10 cellular contexts compared by ENCODE assay signal in the genomic region with DNA sequence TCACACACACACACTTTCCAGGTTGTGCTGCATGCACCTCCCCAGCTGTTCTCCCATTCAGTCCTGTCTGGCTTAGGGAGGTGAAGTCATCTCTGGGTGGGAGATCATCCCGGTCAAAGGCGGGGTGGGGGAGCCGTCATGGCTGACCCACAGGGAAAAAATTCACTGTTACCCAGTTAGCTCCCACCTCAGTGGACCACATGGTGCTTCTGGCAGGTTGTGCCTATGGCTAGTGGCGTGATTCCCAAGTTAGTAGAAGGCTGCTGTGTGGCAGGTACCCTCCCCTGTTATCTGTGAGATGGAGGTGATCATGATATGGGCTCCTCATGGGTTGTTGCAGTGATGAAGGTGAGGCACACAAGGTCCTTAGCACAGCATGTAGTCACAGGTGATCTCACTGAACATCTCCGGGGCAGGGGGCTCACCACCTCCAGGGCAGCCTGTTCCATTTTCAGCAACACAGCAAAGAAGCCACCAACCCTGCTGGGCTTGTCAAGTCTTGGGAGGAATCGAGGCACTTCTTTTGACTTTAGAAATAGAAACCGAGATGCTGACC.
DNase-seq lines count a peak whose midpoint lies in the region; ATAC-seq, FAIRE-seq and TF ChIP-seq lines count a peak whose summit lies in the region.
"Had no signal": no experiment of that assay in that cellular context is flagged by ENCODE, and none has a peak within 500 bp of the region (broad histone marks: within the 10 kb centered on the region; RNA-seq: fewer than 3 reads in every experiment).

No MANE protein-coding gene starts in this region.

- WGBS in esophagus muscularis mucosa = 47% methylated on average over 6 of the region's 7 CpGs
- 24 to 43% (median 37%) methylated on average over 7 of the region's 7 CpGs for WGBS in small intestine, 3 donors

- FAIRE-seq in small intestine (lab: Jason Lieb, UNC) = no peak

- no peak for TF ChIP-seq CTCF in HL-60 (IDR thresholded peaks at IDR 0.05; ENCODE audit: insufficient read depth, low read length)
- no peak for TF ChIP-seq CTCF in esophagus muscularis mucosa (IDR thresholded peaks at IDR 0.05)

- H3K4me3 ChIP-seq in CD4-positive, CD25-positive, alpha-beta regulatory T cell (ENCODE audit: low read depth, low read length) = peak overlapping the region; percentile 76
- H3K4me3 ChIP-seq in HL-60 (replicated peaks; ENCODE audit: insufficient read depth, low read length) (no peak overlapping the region), esophagus muscularis mucosa (no peak overlapping the region), small intestine (ENCODE audit: low read depth in 1 of 2, low read length in 2 of 2) (no peak overlapping the region)
- H3K4me3 ChIP-seq: esophagus squamous epithelium had no signal

- peaks cover 52% of the 10 kb centered on the region for H3K4me1 ChIP-seq in CD4-positive, CD25-positive, alpha-beta regulatory T cell (ENCODE audit: control insufficient read depth, insufficient read depth, low read length, poor library complexity, severe bottlenecking)
- H3K4me1 ChIP-seq in esophagus muscularis mucosa (peaks cover 23 to 31% (median 26%) of the 10 kb centered on the region in 4 donors), small intestine (ENCODE audit: control insufficient read depth in 2 of 2, insufficient read depth in 1 of 2, low read depth in 1 of 2, low read length in 1 of 2) (peaks cover 0 to 5% of the 10 kb centered on the region in 2 donors)

- no peak for TF ChIP-seq POLR2A in esophagus muscularis mucosa (IDR thresholded peaks at IDR 0.05; ENCODE audit: low read depth)

- no peaks in the 10 kb centered on the region for H3K9me3 ChIP-seq in CD4-positive, CD25-positive, alpha-beta regulatory T cell (ENCODE audit: control insufficient read depth in 2 of 2, low read length in 2 of 2)
- H3K9me3 ChIP-seq in esophagus muscularis mucosa (no peaks in the 10 kb centered on the region), small intestine (ENCODE audit: control insufficient read depth, low read depth) (no peaks in the 10 kb centered on the region)
- H3K9me3 ChIP-seq: esophagus squamous epithelium had no signal

- no peaks in the 10 kb centered on the region for H3K36me3 Mint-ChIP-seq in CD4-positive, CD25-positive, alpha-beta regulatory T cell

- peak in 1 of 2 donors; percentile 18 for ATAC-seq in CD4-positive, CD25-positive, alpha-beta regulatory T cell (ENCODE audit: low read depth in 2 of 2)
- ATAC-seq in GM19452 (IDR thresholded peaks at IDR 0.05; ENCODE audit: unreplicated experiment) = peak; percentile 10
- no peak for ATAC-seq in GM19023 (IDR thresholded peaks at IDR 0.05; ENCODE audit: unreplicated experiment)

- peak overlapping the region; percentile 84 to 95 (median 86) for H3K27ac Mint-ChIP-seq in CD4-positive, CD25-positive, alpha-beta regulatory T cell

- peaks cover 13 to 56% (median 50%) of the 10 kb centered on the region in 4 donors for H3K4me1 Mint-ChIP-seq in CD4-positive, CD25-positive, alpha-beta regulatory T cell

- peak overlapping the region; percentile 66 for H3K27ac ChIP-seq in CD4-positive, CD25-positive, alpha-beta regulatory T cell (ENCODE audit: insufficient read depth, low read length, poor library complexity, severe bottlenecking)
- H3K27ac ChIP-seq in HL-60 (replicated peaks) (peak overlapping the region; percentile 5; the same call in 1 of the 2 replicates), esophagus muscularis mucosa (replicated peaks in 1 of 4) (no peak overlapping the region), small intestine (ENCODE audit: low read depth in 1 of 2, low read length in 1 of 2) (peak overlapping the region in 1 of 2 donors; percentile 66)
- H3K27ac ChIP-seq: esophagus squamous epithelium had no signal

- H3K9me3 Mint-ChIP-seq in CD4-positive, CD25-positive, alpha-beta regulatory T cell = no peaks in the 10 kb centered on the region

- H3K27me3 Mint-ChIP-seq in CD4-positive, CD25-positive, alpha-beta regulatory T cell = no peaks in the 10 kb centered on the region

- DNase-seq in CD4-positive, CD25-positive, alpha-beta regulatory T cell = peak in 1 of 3 donors; percentile 6
- DNase-seq in HL-60 (ENCODE audit: low read depth in 1 of 2, low spot score in 1 of 2) = no peak
- DNase-seq in esophagus muscularis mucosa (ENCODE audit: extremely low spot score) = peak; percentile 60
- DNase-seq in AG08396 (ENCODE audit: low spot score) = no peak
- no peak for DNase-seq in small intestine
- no peak for DNase-seq in GF-D8 (lab: John Stamatoyannopoulos, UW)
- DNase-seq: esophagus squamous epithelium, NCI-H524 had no signal

- no peaks in the 10 kb centered on the region for H3K27me3 ChIP-seq in CD4-positive, CD25-positive, alpha-beta regulatory T cell (ENCODE audit: control insufficient read depth, insufficient read depth, low read length)
- no peaks in the 10 kb centered on the region for H3K27me3 ChIP-seq in HL-60 (ENCODE audit: insufficient read depth, poor library complexity, severe bottlenecking)
- peaks cover 0 to 35% (median 0%) of the 10 kb centered on the region in 4 donors for H3K27me3 ChIP-seq in esophagus muscularis mucosa
- H3K27me3 ChIP-seq in small intestine (ENCODE audit: control insufficient read depth in 2 of 2, insufficient read depth in 2 of 2, low read length in 2 of 2) = no peaks in the 10 kb centered on the region

- intact Hi-C loops in esophagus muscularis mucosa (cut with DNase I) = loop anchor here (5.0 kb wide), 1 partner anchor 149 kb away; no protein-coding TSS in a partner anchor

- H3K36me3 ChIP-seq in CD4-positive, CD25-positive, alpha-beta regulatory T cell (ENCODE audit: control insufficient read depth, insufficient read depth, low read length) = no peaks in the 10 kb centered on the region
- H3K36me3 ChIP-seq in esophagus muscularis mucosa = no peaks in the 10 kb centered on the region
- no peaks in the 10 kb centered on the region for H3K36me3 ChIP-seq in small intestine (ENCODE audit: control insufficient read depth in 2 of 2, insufficient read depth in 2 of 2, low read length in 2 of 2)
- H3K36me3 ChIP-seq: esophagus squamous epithelium had no signal

- H3K4me3 Mint-ChIP-seq in CD4-positive, CD25-positive, alpha-beta regulatory T cell = peak overlapping the region; percentile 70 to 83 (median 76)

- TF ChIP-seq EP300 in esophagus muscularis mucosa (IDR thresholded peaks at IDR 0.05) = no peak

Comparison
In these comparisons a context has a peak if more than half of its experiments do, and no peak if none do; other contexts are left out.
1. H3K27ac ChIP-seq: peak in CD4-positive, CD25-positive, alpha-beta regulatory T cell (single experiment) and HL-60 (single experiment); none in esophagus muscularis mucosa (0 of 4).